8 cellular contexts compared by ENCODE assay signal in genomic region chr3:107431298-107432012, GRCh38. TPM values are rescaled to one million over a fixed set of nuclear protein-coding genes. Genes with fewer than 3 reads are reported as not detected.
A peak's percentile ranks its signal among the peaks of the same experiment; 100 is the strongest.
DNase-seq lines count a peak whose midpoint lies in the region; ATAC-seq, FAIRE-seq and TF ChIP-seq lines count a peak whose summit lies in the region.

No MANE protein-coding gene starts in this region.

- H3K9me3 ChIP-seq in pancreas = no peaks in the 10 kb centered on the region

- no peaks in the 10 kb centered on the region for H3K36me3 ChIP-seq in pancreas

- H3K27ac ChIP-seq in adipose tissue (ENCODE audit: low read depth, low read length) (peak overlapping the region; percentile 13), pancreas (peak overlapping the region; percentile 93 to 99 (median 96))

- peaks cover 0 to 12% (median 12%) of the 10 kb centered on the region in 3 donors for H3K4me1 ChIP-seq in pancreas

- H3K27me3 ChIP-seq in pancreas = no peaks in the 10 kb centered on the region

- intact Hi-C loops in cardiac septum (cut with DNase I) (loop anchor here (1.0 to 10.0 kb wide), 5 partner anchors 93 to 253 kb away; no protein-coding TSS in a partner anchor), pancreas (cut with DNase I) (no loop called here)

- no peak for TF ChIP-seq CTCF in pancreas (IDR thresholded peaks at IDR 0.05)

- FAIRE-seq in pancreas (lab: Jason Lieb, UNC) = no peak

- no peaks in the 10 kb centered on the region for H3K36me3 Mint-ChIP-seq in IgD-negative memory B cell

- H3K4me3 ChIP-seq in pancreas = peak overlapping the region; percentile 59 to 82 (median 74)

- H3K27me3 Mint-ChIP-seq in IgD-negative memory B cell = no peaks in the 10 kb centered on the region

- DNase-seq in GM04504 (ENCODE audit: low read depth) (peak; percentile 44), cardiac septum (ENCODE audit: low spot score) (peak; percentile 87), pancreas (peak; percentile 71 to 88 (median 78)), AML-193 (lab: John Stamatoyannopoulos, UW) (no peak)

- no peaks in the 10 kb centered on the region for H3K9me3 Mint-ChIP-seq in IgD-negative memory B cell

- H3K4me3 Mint-ChIP-seq in IgD-negative memory B cell = peak overlapping the region; percentile 96 to 99 (median 96)

- H3K4me1 Mint-ChIP-seq in IgD-negative memory B cell = peaks cover 26 to 35% (median 31%) of the 10 kb centered on the region in 3 donors

- peak; percentile 66 for ATAC-seq in GM21723 (IDR thresholded peaks at IDR 0.05; ENCODE audit: unreplicated experiment)
- ATAC-seq in SK-N-SH treated with all-trans-retinoic acid at 6 μM for 48 hours = peak; percentile 88
- peak; percentile 71 to 83 (median 80) for ATAC-seq in pancreas

- WGBS in adipose tissue, 3 donors = 0 to 1% (median 0%) methylated on average over 54 to 79 of the region's 80 CpGs
- 0% methylated on average over 47 to 79 of the region's 80 CpGs for WGBS in pancreas, 2 donors

- peak overlapping the region; percentile 64 to 94 (median 65) for H3K27ac Mint-ChIP-seq in IgD-negative memory B cell

TF ChIP-seq in SK-N-SH treated with all-trans-retinoic acid at 6 μM for 48 hours, 23 proteins besides CTCF, POLR2A, EP300 and RAD21:
- TF ChIP-seq CSDC2 (CRISPR knock-in tag; IDR thresholded peaks at IDR 0.05) (no peak), PATZ1 (CRISPR knock-in tag; IDR thresholded peaks at IDR 0.05; ENCODE audit: borderline replicate concordance) (no peak)

RNA-seq across cellular contexts. Expression of gene CCDC54, which starts 54.2 kb away (rescaled TPM):
- not detected for polyA plus RNA-seq in IgD-negative memory B cell
- not detected for polyA plus RNA-seq in adipose tissue
- total RNA-seq in cardiac septum = not detected
- total RNA-seq in pancreas = not detected
- polyA plus RNA-seq in pancreas = not detected

Comparison
In these comparisons a context has a peak if more than half of its experiments do, and no peak if none do; other contexts are left out.
1. DNase-seq: peak in GM04504 (single experiment), cardiac septum (single experiment) and pancreas (6 of 6); none in AML-193 (0 of 2).
2. Peak in every context shown above with its lines, with median percentiles within 50 percentile points of each other: ATAC-seq.